Comparison of ENCODE assay signal across 8 cellular contexts in genomic region chr1:43358121-43358745, GRCh38. TPM values are rescaled to one million over a fixed set of nuclear protein-coding genes. Genes with fewer than 3 reads are reported as not detected.
A peak's percentile ranks its signal among the peaks of the same experiment; 100 is the strongest.
DNase-seq lines count a peak whose midpoint lies in the region; FAIRE-seq and TF ChIP-seq lines count a peak whose summit lies in the region.

No MANE protein-coding gene starts in this region.

- FAIRE-seq in GM18507 (lab: Jason Lieb, UNC) = peak; percentile 60

- H3K36me3 ChIP-seq in BE2C = peaks cover 24% of the 10 kb centered on the region
- H3K36me3 ChIP-seq in HUES6 (ENCODE audit: control insufficient read depth, insufficient read depth, low read length) = peaks cover 40% of the 10 kb centered on the region
- peaks cover 8 to 34% (median 28%) of the 10 kb centered on the region in 5 donors for H3K36me3 ChIP-seq in subcutaneous abdominal adipose tissue (ENCODE audit: control insufficient read depth in 5 of 5, insufficient read depth in 5 of 5, low read length in 5 of 5)

- no peaks in the 10 kb centered on the region for H3K4me1 ChIP-seq in BE2C
- peaks cover 13% of the 10 kb centered on the region for H3K4me1 ChIP-seq in HUES6 (ENCODE audit: control insufficient read depth, insufficient read depth, low read length)
- H3K4me1 ChIP-seq in subcutaneous abdominal adipose tissue (ENCODE audit: control insufficient read depth in 5 of 5, insufficient read depth in 5 of 5, low read length in 5 of 5) = peaks cover 0 to 17% (median 15%) of the 10 kb centered on the region in 5 donors

- H3K27ac ChIP-seq in HUES6 (ENCODE audit: low read depth, low read length) (peak overlapping the region; percentile 69), layer of hippocampus (ENCODE audit: low read depth, low read length) (peak overlapping the region; percentile 84), subcutaneous abdominal adipose tissue (ENCODE audit: low read depth, low read length) (peak overlapping the region; percentile 91)

- H3K27me3 ChIP-seq in BE2C (no peaks in the 10 kb centered on the region), HUES6 (ENCODE audit: control insufficient read depth, insufficient read depth, low read length) (no peaks in the 10 kb centered on the region), layer of hippocampus (ENCODE audit: control insufficient read depth, insufficient read depth, low read length) (no peaks in the 10 kb centered on the region), subcutaneous abdominal adipose tissue (ENCODE audit: control insufficient read depth in 5 of 5, insufficient read depth in 4 of 5, low read length in 5 of 5) (no peaks in the 10 kb centered on the region)

- H3K9ac ChIP-seq in HUES6 (ENCODE audit: low read length) (peak overlapping the region; percentile 94), subcutaneous abdominal adipose tissue (ENCODE audit: low read length in 5 of 5) (peak overlapping the region; percentile 77 to 96 (median 84))

- H3K9me3 ChIP-seq in BE2C (no peaks in the 10 kb centered on the region), HUES6 (ENCODE audit: control insufficient read depth, insufficient read depth, low read depth, low read length) (no peaks in the 10 kb centered on the region), subcutaneous abdominal adipose tissue (ENCODE audit: control insufficient read depth in 5 of 5, low read length in 5 of 5) (no peaks in the 10 kb centered on the region)

- peak; percentile 18 for DNase-seq in BE2C
- no peak for DNase-seq in GM18507 (ENCODE audit: extremely low spot score, insufficient read length, low read depth)
- peak; percentile 70 for DNase-seq in RPMI8226
- DNase-seq in cardiac fibroblast (ENCODE audit: low read depth in 2 of 2) = peak in 1 of 2 donors; percentile 36
- no peak for DNase-seq in T-helper 9 cell

- peak overlapping the region; percentile 76 for H3K4me3 ChIP-seq in BE2C (ENCODE audit: low read depth, low read length)
- peak overlapping the region; percentile 74 for H3K4me3 ChIP-seq in HUES6 (ENCODE audit: low read depth, low read length)
- H3K4me3 ChIP-seq in cardiac fibroblast (replicated peaks in 1 of 2; ENCODE audit: low read depth in 2 of 2, low read length in 2 of 2) = peak overlapping the region; percentile 66 to 69
- H3K4me3 ChIP-seq in subcutaneous abdominal adipose tissue (ENCODE audit: low read depth in 1 of 5, low read length in 5 of 5) = peak overlapping the region; percentile 63 to 88 (median 78)

- peak; percentile 27; the same call in 1 of the 2 replicates for TF ChIP-seq CTCF in BE2C (IDR thresholded peaks at IDR 0.05; ENCODE audit: low read depth, low read length)
- TF ChIP-seq CTCF in cardiac fibroblast (IDR thresholded peaks at IDR 0.05; ENCODE audit: low read depth, low read length) = peak; percentile 26

RNA-seq across cellular contexts. Expression of gene CDC20, which starts 0.5 kb away (rescaled TPM):
- polyA plus RNA-seq in BE2C (2012; ENCODE audit: insufficient read depth, insufficient read length, low read depth) = 16.8 TPM

RNA-seq across cellular contexts. Expression of gene ELOVL1, which starts 9.6 kb away (rescaled TPM):
- 16.2 TPM for polyA plus RNA-seq in BE2C (2012; ENCODE audit: insufficient read depth, insufficient read length, low read depth)

RNA-seq across cellular contexts. Expression of gene MPL, which starts 20.6 kb away (rescaled TPM):
- polyA plus RNA-seq in BE2C (2012; ENCODE audit: insufficient read depth, insufficient read length, low read depth) = not detected

RNA-seq across cellular contexts. Expression of gene MED8, which starts 31.4 kb away (rescaled TPM):
- polyA plus RNA-seq in BE2C (2012; ENCODE audit: insufficient read depth, insufficient read length, low read depth) = 51.9 TPM

RNA-seq across cellular contexts. Expression of gene SZT2, which starts 31.5 kb away (rescaled TPM):
- polyA plus RNA-seq in BE2C (2012; ENCODE audit: insufficient read depth, insufficient read length, low read depth) = 13.6 TPM

Comparison
In these comparisons a context has a peak if more than half of its experiments do, and no peak if none do; other contexts are left out.
1. DNase-seq: peak in BE2C (single experiment) and RPMI8226 (single experiment); none in GM18507 (single experiment) and T-helper 9 cell (single experiment).
2. Peak in every context shown above with its lines, with median percentiles within 50 percentile points of each other: H3K4me3 ChIP-seq and H3K27ac ChIP-seq.